In genomic region chr21:30240661-30241060, GRCh38 we compare ENCODE assay signal across 19 cellular contexts. TPM values are rescaled to one million over a fixed set of nuclear protein-coding genes. Genes with fewer than 3 reads are reported as not detected.
A peak's percentile ranks its signal among the peaks of the same experiment; 100 is the strongest.
DNase-seq lines count a peak whose midpoint lies in the region; ATAC-seq and TF ChIP-seq lines count a peak whose summit lies in the region.
"Had no signal": no experiment of that assay in that cellular context is flagged by ENCODE, and none has a peak within 500 bp of the region (broad histone marks: within the 10 kb centered on the region; RNA-seq: fewer than 3 reads in every experiment).

No MANE protein-coding gene starts in this region.

- no peak overlapping the region for H4K8ac ChIP-seq in mesendoderm (ENCODE audit: low read depth, low read length)

- no peaks in the 10 kb centered on the region for H3K79me2 ChIP-seq in GM23338 (replicated peaks; ENCODE audit: insufficient read depth)
- no peaks in the 10 kb centered on the region for H3K79me2 ChIP-seq in mesendoderm (ENCODE audit: control insufficient read depth, insufficient read depth, low read length)

- no peaks in the 10 kb centered on the region for H3K9me2 ChIP-seq in GM23338 (ENCODE audit: insufficient read depth)

- ATAC-seq in GM23338: no peak
- ATAC-seq in stimulated activated memory B cell treated with anti-CD40 and anti-IgM and Interleukin-4, amounts not matched to agents 10 μg/mL and 1 μg/mL and 100 μg/mL, for 72 hours: peak; percentile 27

- H3K23ac ChIP-seq in mesendoderm (ENCODE audit: low read length): no peak overlapping the region

- H3K4me3 ChIP-seq in GM23338 (no peak overlapping the region), epithelial cell of esophagus (ENCODE audit: low read length) (no peak overlapping the region), mesendoderm (ENCODE audit: low read length) (no peak overlapping the region)
- H3K4me3 ChIP-seq: BLaER1 had no signal

- no peaks in the 10 kb centered on the region for H3K36me3 Mint-ChIP-seq in GM23338 (ENCODE audit: low read depth)
- H3K36me3 Mint-ChIP-seq in stimulated activated memory B cell treated with anti-CD40 and anti-IgM and Interleukin-4, amounts not matched to agents 10 μg/mL and 1 μg/mL and 100 μg/mL, for 72 hours: no peaks in the 10 kb centered on the region
- H3K36me3 Mint-ChIP-seq: CD14-positive monocyte; CD4-positive, alpha-beta memory T cell had no signal

- H3K27ac Mint-ChIP-seq in GM23338: no peak overlapping the region
- no peak overlapping the region for H3K27ac Mint-ChIP-seq in stimulated activated memory B cell treated with anti-CD40 and anti-IgM and Interleukin-4, amounts not matched to agents 10 μg/mL and 1 μg/mL and 100 μg/mL, for 72 hours
- H3K27ac Mint-ChIP-seq: CD14-positive monocyte; CD4-positive, alpha-beta memory T cell; H9 had no signal

- 0 out of 2 replicates have a peak overlapping the region, but pooled peaks have one; percentile 59 for H2AFZ ChIP-seq in GM23338

- H3K4me3 Mint-ChIP-seq in GM23338: no peak overlapping the region
- no peak overlapping the region for H3K4me3 Mint-ChIP-seq in stimulated activated memory B cell treated with anti-CD40 and anti-IgM and Interleukin-4, amounts not matched to agents 10 μg/mL and 1 μg/mL and 100 μg/mL, for 72 hours
- H3K4me3 Mint-ChIP-seq: CD14-positive monocyte; CD4-positive, alpha-beta memory T cell; H9 had no signal

- no peaks in the 10 kb centered on the region for H3K27me3 Mint-ChIP-seq in GM23338 (ENCODE audit: insufficient read depth, low read depth, poor library complexity)
- no peaks in the 10 kb centered on the region for H3K27me3 Mint-ChIP-seq in stimulated activated memory B cell treated with anti-CD40 and anti-IgM and Interleukin-4, amounts not matched to agents 10 μg/mL and 1 μg/mL and 100 μg/mL, for 72 hours
- H3K27me3 Mint-ChIP-seq: CD4-positive, alpha-beta memory T cell had no signal

- H3K4me1 ChIP-seq in GM23338 (ENCODE audit: insufficient read depth): no peaks in the 10 kb centered on the region
- H3K4me1 ChIP-seq in mesendoderm (ENCODE audit: control insufficient read depth, low read depth, low read length): no peaks in the 10 kb centered on the region
- H3K4me1 ChIP-seq: BLaER1 had no signal

- no peaks in the 10 kb centered on the region for H3K27me3 ChIP-seq in GM23338 (ENCODE audit: insufficient read depth)
- H3K27me3 ChIP-seq in mesendoderm (ENCODE audit: insufficient read depth, low read length, poor library complexity): no peaks in the 10 kb centered on the region
- H3K27me3 ChIP-seq: BLaER1 had no signal

- H3K79me1 ChIP-seq in mesendoderm (ENCODE audit: low read length): no peaks in the 10 kb centered on the region

- no peak overlapping the region for H3K4ac ChIP-seq in mesendoderm (ENCODE audit: low read depth, low read length)

- no peak overlapping the region for H2AK5ac ChIP-seq in mesendoderm (ENCODE audit: low read length)

- no peak overlapping the region for H3K9ac ChIP-seq in mesendoderm (ENCODE audit: low read length)
- H3K9ac ChIP-seq: BLaER1 had no signal

- H3K18ac ChIP-seq in mesendoderm (ENCODE audit: low read length): no peak overlapping the region

- no peak overlapping the region for H3K56ac ChIP-seq in mesendoderm (ENCODE audit: low read length)

- H3K4me2 ChIP-seq in GM23338: no peak overlapping the region
- H3K4me2 ChIP-seq in mesendoderm (ENCODE audit: low read length): no peak overlapping the region
- H3K4me2 ChIP-seq: BLaER1 had no signal

- H4K5ac ChIP-seq in mesendoderm (ENCODE audit: low read length): no peak overlapping the region

- no peak overlapping the region for H2BK5ac ChIP-seq in mesendoderm (ENCODE audit: low read length)

- DNase-seq in GM23338 (ENCODE audit: low spot score) (no peak), epithelial cell of esophagus (ENCODE audit: low read depth) (peak; percentile 40), mesendoderm (peak; percentile 52), NCI-H1417 (lab: John Stamatoyannopoulos, UW) (no peak), kidney tubule cell (ENCODE audit: low spot score) (no peak), NCI-H526 (lab: John Stamatoyannopoulos, UW) (no peak)
- DNase-seq: 8988T; CD4-positive, alpha-beta memory T cell; DMS153; DMS79; GF-D8; GOT3; H9 had no signal

- H3K9me3 Mint-ChIP-seq in GM23338: no peaks in the 10 kb centered on the region
- no peaks in the 10 kb centered on the region for H3K9me3 Mint-ChIP-seq in stimulated activated memory B cell treated with anti-CD40 and anti-IgM and Interleukin-4, amounts not matched to agents 10 μg/mL and 1 μg/mL and 100 μg/mL, for 72 hours
- H3K9me3 Mint-ChIP-seq: H9 had no signal

- H3K27ac ChIP-seq in GM23338 (ENCODE audit: low read depth) (no peak overlapping the region), mesendoderm (ENCODE audit: low read depth, low read length) (no peak overlapping the region)
- H3K27ac ChIP-seq: BLaER1 had no signal

- H2BK15ac ChIP-seq in mesendoderm (replicated peaks; ENCODE audit: low read depth): no peak overlapping the region

- no peaks in the 10 kb centered on the region for H3K4me1 Mint-ChIP-seq in GM23338
- no peaks in the 10 kb centered on the region for H3K4me1 Mint-ChIP-seq in stimulated activated memory B cell treated with anti-CD40 and anti-IgM and Interleukin-4, amounts not matched to agents 10 μg/mL and 1 μg/mL and 100 μg/mL, for 72 hours
- H3K4me1 Mint-ChIP-seq: CD14-positive monocyte; CD4-positive, alpha-beta memory T cell; H9 had no signal

- H4K20me1 ChIP-seq in GM23338 (replicated peaks; ENCODE audit: insufficient read depth): no peaks in the 10 kb centered on the region
- H4K20me1 ChIP-seq: BLaER1 had no signal

- no peak overlapping the region for H2BK120ac ChIP-seq in mesendoderm (ENCODE audit: low read depth, low read length)

- no peaks in the 10 kb centered on the region for H3K36me3 ChIP-seq in GM23338 (ENCODE audit: insufficient read depth)
- H3K36me3 ChIP-seq in mesendoderm (ENCODE audit: control insufficient read depth, insufficient read depth, low read length): no peaks in the 10 kb centered on the region
- H3K36me3 ChIP-seq: BLaER1 had no signal

- WGBS in mesendoderm (ENCODE audit: extremely low coverage, insufficient coverage, low lambda C conversion rate): no CpG with 5 or more reads among the region's 3 CpGs

- TF ChIP-seq CTCF in GM23338 (conservative IDR thresholded peaks at IDR 0.05; ENCODE audit: low read depth in 2 of 2) (no peak), epithelial cell of esophagus (IDR thresholded peaks at IDR 0.05; ENCODE audit: insufficient read depth, low read depth, low read length, missing control alignments) (no peak)

- H3F3A ChIP-seq in GM23338 (replicated peaks; ENCODE audit: low read depth): no peaks in the 10 kb centered on the region

RNA-seq across cellular contexts. Expression of gene CLDN8, which starts 24.8 kb away (rescaled TPM):
- not detected in 2 replicates for total RNA-seq in GM23338 (2014; rRNA removed; shearing (Covaris generic))
- polyA plus RNA-seq in GM23338 (2016; fragmentation: Nextera tagmentation; extraction: Ambion mirVana): not detected in 2 replicates
- not detected for polyA plus RNA-seq in mesendoderm (2013, experiment 1 of 2)
- not detected for polyA plus RNA-seq in mesendoderm (2013, experiment 2 of 2)
- total RNA-seq: A673; CD4-positive, alpha-beta memory T cell; Daoy; H9 had no signal
- polyA plus RNA-seq: AG04450; CD14-positive monocyte; CD4-positive, alpha-beta memory T cell had no signal

RNA-seq across cellular contexts. Expression of gene KRTAP24-1, which starts 42.1 kb away (rescaled TPM):
- total RNA-seq in GM23338 (2014; rRNA removed; shearing (Covaris generic)): not detected in 2 replicates
- polyA plus RNA-seq in GM23338 (2016; fragmentation: Nextera tagmentation; extraction: Ambion mirVana): not detected in 2 replicates
- polyA plus RNA-seq in mesendoderm (2013, experiment 1 of 2): not detected
- polyA plus RNA-seq in mesendoderm (2013, experiment 2 of 2): not detected
- total RNA-seq: A673; CD4-positive, alpha-beta memory T cell; Daoy; H9 had no signal
- polyA plus RNA-seq: AG04450; CD14-positive monocyte; CD4-positive, alpha-beta memory T cell had no signal

RNA-seq across cellular contexts. Expression of gene KRTAP25-1, which starts 48.7 kb away (rescaled TPM):
- total RNA-seq in GM23338 (2014; rRNA removed; shearing (Covaris generic)): not detected in 2 replicates
- not detected in 2 replicates for polyA plus RNA-seq in GM23338 (2016; fragmentation: Nextera tagmentation; extraction: Ambion mirVana)
- not detected for polyA plus RNA-seq in mesendoderm (2013, experiment 1 of 2)
- not detected for polyA plus RNA-seq in mesendoderm (2013, experiment 2 of 2)
- total RNA-seq: A673; CD4-positive, alpha-beta memory T cell; Daoy; H9 had no signal
- polyA plus RNA-seq: AG04450; CD14-positive monocyte; CD4-positive, alpha-beta memory T cell had no signal

Comparison
In these comparisons a context has a peak if more than half of its experiments do, and no peak if none do; other contexts are left out.
1. DNase-seq: peak in epithelial cell of esophagus (single experiment) and mesendoderm (single experiment); none in GM23338 (single experiment), NCI-H1417 (0 of 3), kidney tubule cell (single experiment) and NCI-H526 (0 of 2).